ENCODE assay signal across 8 cellular contexts in the genomic region with DNA sequence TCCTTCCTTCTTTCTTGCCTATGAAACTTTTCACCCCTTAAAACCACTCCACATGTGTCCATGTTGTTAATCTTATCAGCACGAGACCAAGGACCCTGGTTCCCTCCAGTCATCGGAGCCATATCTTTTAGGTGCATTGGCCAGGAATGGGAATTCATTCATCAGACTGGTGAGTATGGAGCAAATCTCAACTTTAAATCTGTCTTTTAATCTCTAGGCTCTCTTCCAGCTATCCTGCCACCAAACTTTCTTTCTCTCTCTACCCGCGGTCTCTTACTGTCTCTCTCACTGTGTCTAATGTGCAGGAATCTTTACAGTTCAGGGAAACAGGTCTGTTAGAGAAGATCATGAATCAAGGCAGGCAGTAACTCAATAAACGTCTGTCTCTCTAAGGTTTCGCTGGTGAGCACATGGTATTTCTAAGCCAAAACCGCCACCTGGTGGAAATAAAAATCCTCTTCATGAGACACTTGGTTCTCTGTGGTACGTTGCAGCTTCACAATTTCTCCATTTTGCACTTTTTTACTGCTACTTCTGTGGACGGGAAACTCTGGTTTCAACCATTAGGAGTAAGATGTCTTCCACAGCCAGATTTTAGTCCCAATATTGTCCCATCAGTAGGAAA. TPM values are rescaled to one million over a fixed set of nuclear protein-coding genes. Genes with fewer than 3 reads are reported as not detected.
DNase-seq lines count a peak whose midpoint lies in the region; ATAC-seq, FAIRE-seq and TF ChIP-seq lines count a peak whose summit lies in the region.

No MANE protein-coding gene starts in this region.

- no peak overlapping the region for H3K9ac ChIP-seq in MM.1S (ENCODE audit: low read length)
- H3K9ac ChIP-seq in K562 (ENCODE audit: insufficient read depth in 1 of 2, low read depth in 2 of 2, low read length in 2 of 2): no peak overlapping the region
- no peak overlapping the region for H3K9ac ChIP-seq in keratinocyte (ENCODE audit: control insufficient read depth, extremely low read depth, insufficient read depth, low read length)

- no peaks in the 10 kb centered on the region for H3K9me3 ChIP-seq in MM.1S (replicated peaks; ENCODE audit: insufficient read depth, low read length)
- no peaks in the 10 kb centered on the region; the same call in 1 of the 2 replicates for H3K9me3 ChIP-seq in K562 (replicated peaks; ENCODE audit: control insufficient read depth, insufficient read depth, low read depth, low read length)
- H3K9me3 ChIP-seq in keratinocyte (ENCODE audit: control insufficient read depth, low read depth, low read length): no peaks in the 10 kb centered on the region

- peaks cover 37 to 58% of the 10 kb centered on the region in 2 donors for H3K27me3 Mint-ChIP-seq in stimulated activated naive B cell treated with anti-CD40 and anti-IgM and Interleukin-4, amounts not matched to agents 10 μg/mL and 1 μg/mL and 100 μg/mL, for 72 hours

- H3K4me2 ChIP-seq in MM.1S (ENCODE audit: low read depth, low read length): peak overlapping the region; percentile 8; the same call in 1 of the 2 replicates
- H3K4me2 ChIP-seq in K562 (ENCODE audit: insufficient read depth, low read length): no peak overlapping the region
- H3K4me2 ChIP-seq in keratinocyte (ENCODE audit: control insufficient read depth, extremely low read depth, insufficient read depth, low read depth, low read length): no peak overlapping the region

- H3K9me2 ChIP-seq in MM.1S (replicated peaks; ENCODE audit: insufficient read depth, low read length): no peaks in the 10 kb centered on the region

- H3K27ac ChIP-seq in MM.1S (ENCODE audit: low read length) (no peak overlapping the region), K562 (ENCODE audit: extremely low read depth, low read depth, low read length) (no peak overlapping the region), keratinocyte (ENCODE audit: control insufficient read depth, insufficient read depth, low read length) (no peak overlapping the region)

- peaks cover 0 to under 1% of the 10 kb centered on the region in 2 donors for H3K36me3 Mint-ChIP-seq in stimulated activated naive B cell treated with anti-CD40 and anti-IgM and Interleukin-4, amounts not matched to agents 10 μg/mL and 1 μg/mL and 100 μg/mL, for 72 hours

- POLR2A ChIA-PET in K562 (lab: Yijun Ruan, JAX): interaction anchor here (1.3 kb wide), 1 partner anchor 238 kb away, joined by 3 read pairs; no protein-coding TSS in a partner anchor

- H3K79me2 ChIP-seq in MM.1S (ENCODE audit: low read length): no peaks in the 10 kb centered on the region
- H3K79me2 ChIP-seq in K562 (ENCODE audit: control insufficient read depth, insufficient read depth, low read length): no peaks in the 10 kb centered on the region
- no peaks in the 10 kb centered on the region for H3K79me2 ChIP-seq in keratinocyte (ENCODE audit: control insufficient read depth, insufficient read depth, low read length)

- no peak overlapping the region for H3K27ac Mint-ChIP-seq in stimulated activated naive B cell treated with anti-CD40 and anti-IgM and Interleukin-4, amounts not matched to agents 10 μg/mL and 1 μg/mL and 100 μg/mL, for 72 hours

- H3K27me3 ChIP-seq in MM.1S (replicated peaks; ENCODE audit: insufficient read depth, low read length): no peaks in the 10 kb centered on the region
- H3K27me3 ChIP-seq in K562 (ENCODE audit: control insufficient read depth in 2 of 2, insufficient read depth in 2 of 2, low read length in 2 of 2): no peaks in the 10 kb centered on the region
- H3K27me3 ChIP-seq in keratinocyte (ENCODE audit: control insufficient read depth, extremely low read depth, insufficient read depth, low read length): no peaks in the 10 kb centered on the region

- FAIRE-seq in K562 (lab: Jason Lieb, UNC) (peak; percentile 6), keratinocyte (lab: Jason Lieb, UNC) (peak; percentile 77)

- no peak overlapping the region for H3K4me3 Mint-ChIP-seq in stimulated activated naive B cell treated with anti-CD40 and anti-IgM and Interleukin-4, amounts not matched to agents 10 μg/mL and 1 μg/mL and 100 μg/mL, for 72 hours

- peak; percentile 83 for ATAC-seq in K562
- peak; percentile 85 to 92 for ATAC-seq in stimulated activated naive B cell treated with anti-CD40 and anti-IgM and Interleukin-4, amounts not matched to agents 10 μg/mL and 1 μg/mL and 100 μg/mL, for 72 hours (replicated peaks)
- no peak for ATAC-seq in HG03280 (IDR thresholded peaks at IDR 0.05; ENCODE audit: unreplicated experiment)

- BruUV-seq in K562 (replicated peaks; lab: Mats Ljungman, UMichigan): no TSS peak

- TF ChIP-seq POLR2A in K562 (conservative IDR thresholded peaks at IDR 0.05): no peak

- in situ Hi-C loops in K562 (cut with MboI): no loop called here

- no peaks in the 10 kb centered on the region for H3F3A ChIP-seq in MM.1S (ENCODE audit: insufficient read depth, low read length)

- H3K4me3 ChIP-seq in MM.1S (ENCODE audit: low read length) (no peak overlapping the region), K562 (no peak overlapping the region), keratinocyte (ENCODE audit: control insufficient read depth in 2 of 3, extremely low read depth in 1 of 3, insufficient read depth in 2 of 3, low read depth in 1 of 3, low read length in 3 of 3) (no peak overlapping the region)

- no peak overlapping the region for H2AFZ ChIP-seq in MM.1S (ENCODE audit: low read length)
- no peak overlapping the region for H2AFZ ChIP-seq in K562 (ENCODE audit: low read depth, low read length)
- no peak overlapping the region for H2AFZ ChIP-seq in keratinocyte (ENCODE audit: control insufficient read depth, low read length)

- H3K4me1 ChIP-seq in MM.1S (ENCODE audit: low read length): peaks cover 6% of the 10 kb centered on the region
- H3K4me1 ChIP-seq in K562 (replicated peaks in 1 of 2; ENCODE audit: control insufficient read depth in 2 of 2, insufficient read depth in 2 of 2, low read length in 2 of 2): no peaks in the 10 kb centered on the region
- H3K4me1 ChIP-seq in keratinocyte (ENCODE audit: control insufficient read depth, extremely low read depth, insufficient read depth, low read length): no peaks in the 10 kb centered on the region

- DNase-seq in NCI-H2081 (lab: John Stamatoyannopoulos, UW) (peak; percentile 56 to 58), NCI-H2081 treated with DMSO at 0.1 percent for 48 hours (lab: John Stamatoyannopoulos, UW) (no peak), MM.1S (peak; percentile 83), SHP77 (lab: John Stamatoyannopoulos, UW) (peak; percentile 80 to 90), K562 (ENCODE audit: extremely low read depth in 1 of 4, low spot score in 3 of 4) (peak in 2 of 4 experiments; percentile 37 to 58), keratinocyte (ENCODE audit: low read depth, low spot score) (no peak)
- peak; percentile 25 for DNase-seq in stimulated activated naive B cell treated with anti-CD40 and anti-IgM and Interleukin-4, amounts not matched to agents 10 μg/mL and 1 μg/mL and 100 μg/mL, for 72 hours

- no peak for TF ChIP-seq EP300 in K562 (IDR thresholded peaks at IDR 0.05; ENCODE audit: low read length)

- H3K4me1 Mint-ChIP-seq in stimulated activated naive B cell treated with anti-CD40 and anti-IgM and Interleukin-4, amounts not matched to agents 10 μg/mL and 1 μg/mL and 100 μg/mL, for 72 hours: peaks cover 8 to 11% of the 10 kb centered on the region in 2 donors

- 1% methylated on average over 9 of the region's 9 CpGs for WGBS in K562 (ENCODE audit: insufficient coverage, low coverage, missing lambda C conversion rate)

- TF ChIP-seq CTCF in MM.1S (IDR thresholded peaks at IDR 0.05; ENCODE audit: low read length) (peak; percentile 71), K562 (IDR thresholded peaks at IDR 0.05 in 2 of 3, conservative IDR thresholded peaks at IDR 0.05 in 1 of 3; ENCODE audit: insufficient read depth in 2 of 3, low read depth in 1 of 3, low read length in 3 of 3) (peak; percentile 57 to 71 (median 63); a peak in 4 of 6 replicates), keratinocyte (optimal IDR thresholded peaks at IDR 0.05 in 1 of 3, IDR thresholded peaks at IDR 0.05 in 1 of 3, conservative IDR thresholded peaks at IDR 0.05 in 1 of 3; ENCODE audit: extremely low read depth in 1 of 3, insufficient read depth in 2 of 3, low read length in 3 of 3) (peak; percentile 33 to 60 (median 55))

- intact Hi-C loops in K562 (cut with micrococcal nuclease): loop anchor here (1.0 to 5.0 kb wide), 2 partner anchors 121 to 175 kb away; partner anchors contain the start of gene DLL3

- TF ChIP-seq RAD21 in K562 (CRISPR knock-in tag; conservative IDR thresholded peaks at IDR 0.05 in 1 of 2, IDR thresholded peaks at IDR 0.05 in 1 of 2): peak; percentile 85 to 87

- H3K9me3 Mint-ChIP-seq in stimulated activated naive B cell treated with anti-CD40 and anti-IgM and Interleukin-4, amounts not matched to agents 10 μg/mL and 1 μg/mL and 100 μg/mL, for 72 hours: peaks cover 0 to under 1% of the 10 kb centered on the region in 2 donors

- H4K20me1 ChIP-seq in MM.1S (ENCODE audit: insufficient read depth, low read length) (no peaks in the 10 kb centered on the region), K562 (replicated peaks; ENCODE audit: control insufficient read depth, insufficient read depth, low read length) (no peaks in the 10 kb centered on the region), keratinocyte (ENCODE audit: control insufficient read depth, extremely low read depth, insufficient read depth, low read length) (no peaks in the 10 kb centered on the region)

- H3K9me1 ChIP-seq in K562 (ENCODE audit: control insufficient read depth, insufficient read depth, low read length): no peaks in the 10 kb centered on the region
- no peaks in the 10 kb centered on the region for H3K9me1 ChIP-seq in keratinocyte (ENCODE audit: control insufficient read depth, extremely low read depth, insufficient read depth, low read length)

- CTCF ChIA-PET in K562 (lab: Yijun Ruan, JAX; ENCODE audit: low intra/inter-chr PET ratio): interaction anchor here (0.6 to 1.8 kb wide), 4 partner anchors 10 to 199 kb away, joined by 3 to 19 read pairs (median 3); no protein-coding TSS in a partner anchor

- dilution Hi-C loops in keratinocyte (cut with MboI; ENCODE audit: extremely low pct_ligation_motif_present, low sequenced_read_pairs): no loop called here

- H3K36me3 ChIP-seq in MM.1S (replicated peaks; ENCODE audit: insufficient read depth, low read length): no peaks in the 10 kb centered on the region
- H3K36me3 ChIP-seq in K562 (ENCODE audit: control insufficient read depth, insufficient read depth, low read length): no peaks in the 10 kb centered on the region
- H3K36me3 ChIP-seq in keratinocyte (ENCODE audit: control insufficient read depth in 2 of 2, extremely low read depth in 1 of 2, insufficient read depth in 2 of 2, low read length in 2 of 2): no peaks in the 10 kb centered on the region

RNA-seq across cellular contexts. Expression of gene LGALS16, which starts 16.1 kb away (rescaled TPM):
- total RNA-seq in K562 (2011; cell fraction: chromatin; rRNA removed; ENCODE audit: low replicate concordance): not detected in 2 replicates
- not detected in 2 replicates for total RNA-seq in K562 (2011; cell fraction: nucleolus; rRNA removed)
- not detected in 2 replicates for total RNA-seq in K562 (2011; cell fraction: nucleoplasm; rRNA removed)
- total RNA-seq in K562 (2014; rRNA removed) (not detected in 2 replicates), K562 (2014; rRNA removed; fragmentation: Illumina TruSeq; extraction: Trizol) (not detected in 2 replicates), K562 (2015; rRNA removed; fragmentation: Illumina TruSeq; extraction: Trizol) (not detected in 2 replicates), K562 (2021) (not detected in 2 replicates)
- polyA plus RNA-seq in K562 (2011; rRNA removed) (not detected in 2 replicates), K562 (2014; fragmentation: Illumina TruSeq; extraction: Trizol) (not detected in 2 replicates), K562 (2014; fragmentation: Nextera tagmentation; extraction: Ambion mirVana) (not detected), K562 (2014; rRNA removed) (not detected in 2 replicates), keratinocyte (not detected in 3 replicates)
- polyA plus RNA-seq in K562 (2011; cell fraction: cytosol; rRNA removed): not detected in 2 replicates
- polyA plus RNA-seq in K562 (2011; cell fraction: nucleus; rRNA removed): not detected in 2 replicates
- 0.22 TPM in 1 of 2 replicates, not detected in the other for polyA plus RNA-seq in K562 (2012)
- not detected in 2 replicates for polyA minus RNA-seq in K562 (2011; rRNA and poly(A)+ RNA removed)
- not detected in 2 replicates for polyA minus RNA-seq in K562 (2011; cell fraction: cytosol; rRNA and poly(A)+ RNA removed)
- polyA minus RNA-seq in K562 (2011; cell fraction: nucleus; rRNA and poly(A)+ RNA removed): not detected in 2 replicates
- polyA plus RNA-seq in keratinocyte (2011; ENCODE audit: low read depth): not detected
- polyA plus RNA-seq in keratinocyte (2011; cell fraction: cytosol; rRNA removed): not detected in 2 replicates
- polyA plus RNA-seq in keratinocyte (2011; cell fraction: nucleus; rRNA removed): not detected in 2 replicates
- not detected in 2 replicates for polyA plus RNA-seq in keratinocyte (2012; ENCODE audit: low replicate concordance)
- not detected in 3 replicates for polyA minus RNA-seq in keratinocyte
- polyA minus RNA-seq in keratinocyte (2011; cell fraction: cytosol; rRNA and poly(A)+ RNA removed): not detected
- polyA minus RNA-seq in keratinocyte (2011; cell fraction: nucleus; rRNA and poly(A)+ RNA removed): not detected in 2 replicates

RNA-seq across cellular contexts. Expression of gene LGALS14, which starts 32.4 kb away (rescaled TPM):
- not detected in 2 replicates for total RNA-seq in K562 (2011; cell fraction: chromatin; rRNA removed; ENCODE audit: low replicate concordance)
- not detected in 2 replicates for total RNA-seq in K562 (2011; cell fraction: nucleolus; rRNA removed)
- total RNA-seq in K562 (2011; cell fraction: nucleoplasm; rRNA removed): not detected in 2 replicates
- total RNA-seq in K562 (2014; rRNA removed): not detected in 2 replicates
- total RNA-seq in K562 (2014; rRNA removed; fragmentation: Illumina TruSeq; extraction: Trizol): not detected in 2 replicates
- total RNA-seq in K562 (2015; rRNA removed; fragmentation: Illumina TruSeq; extraction: Trizol): not detected in 2 replicates
- total RNA-seq in K562 (2021): not detected in 2 replicates
- not detected in 2 replicates for polyA plus RNA-seq in K562 (2011; rRNA removed)
- polyA plus RNA-seq in K562 (2011; cell fraction: cytosol; rRNA removed): not detected in 2 replicates
- not detected in 2 replicates for polyA plus RNA-seq in K562 (2011; cell fraction: nucleus; rRNA removed)
- polyA plus RNA-seq in K562 (2012): 0.14 TPM in 1 of 2 replicates, not detected in the other
- not detected in 2 replicates for polyA plus RNA-seq in K562 (2014; fragmentation: Illumina TruSeq; extraction: Trizol)
- polyA plus RNA-seq in K562 (2014; fragmentation: Nextera tagmentation; extraction: Ambion mirVana): not detected
- not detected in 2 replicates for polyA plus RNA-seq in K562 (2014; rRNA removed)
- polyA minus RNA-seq in K562 (2011; rRNA and poly(A)+ RNA removed): not detected in 2 replicates
- not detected in 2 replicates for polyA minus RNA-seq in K562 (2011; cell fraction: cytosol; rRNA and poly(A)+ RNA removed)
- polyA minus RNA-seq in K562 (2011; cell fraction: nucleus; rRNA and poly(A)+ RNA removed): not detected in 2 replicates
- not detected in 3 replicates for polyA plus RNA-seq in keratinocyte
- polyA plus RNA-seq in keratinocyte (2011; ENCODE audit: low read depth): not detected
- not detected in 2 replicates for polyA plus RNA-seq in keratinocyte (2011; cell fraction: cytosol; rRNA removed)
- polyA plus RNA-seq in keratinocyte (2011; cell fraction: nucleus; rRNA removed): not detected in 2 replicates
- not detected in 2 replicates for polyA plus RNA-seq in keratinocyte (2012; ENCODE audit: low replicate concordance)
- polyA minus RNA-seq in keratinocyte: not detected in 3 replicates
- polyA minus RNA-seq in keratinocyte (2011; cell fraction: cytosol; rRNA and poly(A)+ RNA removed): not detected
- polyA minus RNA-seq in keratinocyte (2011; cell fraction: nucleus; rRNA and poly(A)+ RNA removed): not detected in 2 replicates

Comparison
In these comparisons a context has a peak if more than half of its experiments do, and no peak if none do; other contexts are left out.
1. DNase-seq: peak in NCI-H2081 (2 of 2), MM.1S (single experiment), SHP77 (2 of 2) and stimulated activated naive B cell treated with anti-CD40 and anti-IgM and Interleukin-4, amounts not matched to agents 10 μg/mL and 1 μg/mL and 100 μg/mL, for 72 hours (single experiment); none in NCI-H2081 treated with DMSO at 0.1 percent for 48 hours (single experiment) and keratinocyte (single experiment).
2. Peak in every context shown above with its lines, with median percentiles within 50 percentile points of each other: CTCF ChIP-seq.